Comparison of ENCODE assay signal across 17 cellular contexts in genomic region chr2:142285480-142285879, GRCh38.
"Had no signal": no experiment of that assay in that cellular context is flagged by ENCODE, and none has a peak within 500 bp of the region (broad histone marks: within the 10 kb centered on the region; RNA-seq: fewer than 3 reads in every experiment).

No MANE protein-coding gene starts in this region.

- H3K27ac Mint-ChIP-seq: T-cell had no signal

- H3K27ac ChIP-seq: RWPE1 had no signal

- H3K4me1 Mint-ChIP-seq: T-cell had no signal

- H3K27me3 Mint-ChIP-seq: T-cell had no signal

- H3K9me2 ChIP-seq: SK-N-SH had no signal

- H3K9ac ChIP-seq: SK-N-SH had no signal

- H3K4me3 Mint-ChIP-seq: T-cell had no signal

- H3K4me2 ChIP-seq: SK-N-SH had no signal

- DNase-seq: KBM-7, MM.1S, NCI-H1092 treated with DMSO at 0.1 percent for 48 hours, NCI-H1436 treated with DMSO at 0.1 percent for 48 hours, NCI-H1694, NCI-H187 treated with DMSO at 0.1 percent for 48 hours, NCI-H2029 treated with DMSO at 0.1 percent for 48 hours, NCI-H2171 treated with DMSO at 0.1 percent for 48 hours, NCI-H524, NCI-H526 treated with DMSO at 0.1 percent for 48 hours, NCI-H774, PC-3, SHP77, SK-N-SH, SW 1271, T-cell had no signal

- H3K36me3 Mint-ChIP-seq: T-cell had no signal

- H3K9me3 ChIP-seq: SK-N-SH had no signal
